15 cellular contexts compared by ENCODE assay signal in genomic region chr17:77304051-77304745, GRCh38.
A peak's percentile ranks its signal among the peaks of the same experiment; 100 is the strongest.
DNase-seq lines count a peak whose midpoint lies in the region; FAIRE-seq and TF ChIP-seq lines count a peak whose summit lies in the region.
"Had no signal": no experiment of that assay in that cellular context is flagged by ENCODE, and none has a peak within 500 bp of the region (broad histone marks: within the 10 kb centered on the region; RNA-seq: fewer than 3 reads in every experiment).

No MANE protein-coding gene starts in this region.

- no peak for TF ChIP-seq RAD21 in H1 (IDR thresholded peaks at IDR 0.05 in 1 of 2, conservative IDR thresholded peaks at IDR 0.05 in 1 of 2; ENCODE audit: low read depth in 2 of 2, low read length in 2 of 2)

- H4K91ac ChIP-seq in H1 (replicated peaks; ENCODE audit: insufficient read length, low read length): no peak overlapping the region

- peak overlapping the region; percentile 74; the same call in 1 of the 2 replicates for H4K8ac ChIP-seq in H1 (ENCODE audit: extremely low read depth, insufficient read depth, low read length)

- H3K9ac ChIP-seq in H1 (replicated peaks in 1 of 4; ENCODE audit: extremely low read depth in 1 of 4, low read depth in 3 of 4, low read length in 3 of 4): no peak overlapping the region

- DNase-seq in NCI-H2227 (lab: John Stamatoyannopoulos, UW; ENCODE audit: unreplicated experiment): peak; percentile 21
- DNase-seq in NCI-H2227 treated with DMSO at 0.1 percent for 48 hours (lab: John Stamatoyannopoulos, UW): no peak
- DNase-seq in NCI-H524 treated with DMSO at 0.1 percent for 48 hours (lab: John Stamatoyannopoulos, UW): peak; percentile 46
- DNase-seq in H1 (ENCODE audit: low read depth in 1 of 2, low spot score in 2 of 2): no peak
- no peak for DNase-seq in vagina (ENCODE audit: extremely low spot score in 2 of 2)
- DNase-seq in activated CD4-positive, alpha-beta memory T cell treated with anti-CD3 and anti-CD28 coated beads for 36 hours: no peak
- DNase-seq in head of caudate nucleus: no peak
- no peak for DNase-seq in T-helper 2 cell
- DNase-seq: ACHN, DND-41, tibial artery had no signal

- no peak overlapping the region for H3K14ac ChIP-seq in H1 (ENCODE audit: insufficient read length)

- no peak overlapping the region for H3K18ac ChIP-seq in H1 (ENCODE audit: extremely low read depth, low read length)

- H3K36me3 Mint-ChIP-seq in activated CD4-positive, alpha-beta memory T cell treated with anti-CD3 and anti-CD28 coated beads for 36 hours: no peaks in the 10 kb centered on the region

- H3K27me3 Mint-ChIP-seq in activated CD4-positive, alpha-beta memory T cell treated with anti-CD3 and anti-CD28 coated beads for 36 hours: no peaks in the 10 kb centered on the region

- H4K5ac ChIP-seq in H1 (ENCODE audit: insufficient read length, low read depth, low read length): no peak overlapping the region

- 78% methylated on average over 14 of the region's 17 CpGs; no CpG with 5 or more reads in 1 of the 2 experiments for WGBS in H1 (ENCODE audit: extremely low coverage in 1 of 2, insufficient coverage in 1 of 2, insufficient read length in 1 of 2, insufficient replicate concordance in 2 of 2, low coverage in 1 of 2, low lambda C conversion rate in 2 of 2, missing lambda C conversion rate in 1 of 2), 2 experiments

- no peak overlapping the region for H3K27ac Mint-ChIP-seq in activated CD4-positive, alpha-beta memory T cell treated with anti-CD3 and anti-CD28 coated beads for 36 hours

- TF ChIP-seq EP300 in H1 (IDR thresholded peaks at IDR 0.05; ENCODE audit: borderline replicate concordance in 1 of 2, low read depth in 2 of 2, low read length in 2 of 2): no peak

- H3K27me3 ChIP-seq in H1 (replicated peaks in 1 of 4; ENCODE audit: control insufficient read depth in 3 of 4, extremely low read depth in 1 of 4, insufficient read depth in 3 of 4, low read length in 3 of 4) (no peaks in the 10 kb centered on the region), vagina (no peaks in the 10 kb centered on the region)
- H3K27me3 ChIP-seq: dorsolateral prefrontal cortex, tibial artery had no signal

- H2BK5ac ChIP-seq in H1 (ENCODE audit: low read depth, low read length): no peak overlapping the region

- H3K23me2 ChIP-seq in H1 (ENCODE audit: low read depth, low read length): no peaks in the 10 kb centered on the region; the same call in 1 of the 2 replicates

- H4K20me1 ChIP-seq in H1 (replicated peaks in 1 of 2; ENCODE audit: control insufficient read depth in 1 of 2, insufficient read depth in 2 of 2, low read length in 2 of 2): peaks cover 1 to 9% of the 10 kb centered on the region in 2 experiments

- H3K36me3 ChIP-seq in H1 (ENCODE audit: control insufficient read depth in 2 of 4, insufficient read depth in 4 of 4, low read length in 3 of 4) (no peaks in the 10 kb centered on the region), vagina (no peaks in the 10 kb centered on the region)
- H3K36me3 ChIP-seq: tibial artery had no signal

- no peak overlapping the region for H3K4me3 ChIP-seq in H1 (ENCODE audit: extremely low read depth in 1 of 4, insufficient read depth in 2 of 4, low read depth in 3 of 4, low read length in 4 of 4)
- no peak overlapping the region for H3K4me3 ChIP-seq in vagina
- H3K4me3 ChIP-seq: dorsolateral prefrontal cortex, K562, tibial artery had no signal

- H2BK20ac ChIP-seq in H1 (ENCODE audit: low read length): no peak overlapping the region

- H3K56ac ChIP-seq in H1 (replicated peaks; ENCODE audit: insufficient read length, low read depth, low read length): no peak overlapping the region

- H3K4me2 ChIP-seq in H1 (ENCODE audit: insufficient read depth in 1 of 2, low read depth in 2 of 2, low read length in 2 of 2): no peak overlapping the region

- FAIRE-seq in H1 (lab: Jason Lieb, UNC): no peak
- FAIRE-seq: frontal cortex, K562, kidney had no signal

- H3K23ac ChIP-seq in H1 (ENCODE audit: insufficient read length): no peak overlapping the region

- H2AFZ ChIP-seq in H1 (ENCODE audit: low read length): no peak overlapping the region

- TF ChIP-seq CTCF in H1 (IDR thresholded peaks at IDR 0.05; ENCODE audit: control extremely low read depth in 1 of 3, insufficient read depth in 1 of 3, low read depth in 1 of 3, low read length in 3 of 3): no peak
- TF ChIP-seq CTCF in vagina (IDR thresholded peaks at IDR 0.05): no peak

- H3K4me1 ChIP-seq in H1 (replicated peaks in 1 of 4; ENCODE audit: control insufficient read depth in 3 of 4, insufficient read depth in 4 of 4, low read length in 3 of 4): peaks cover 0 to 9% (median 0%) of the 10 kb centered on the region in 4 experiments; a peak in 3 of 7 replicates
- H3K4me1 ChIP-seq in vagina: peaks cover 52% of the 10 kb centered on the region

- H3K27ac ChIP-seq in H1 (ENCODE audit: low read depth, low read length) (no peak overlapping the region), vagina (peak overlapping the region; percentile 71)
- H3K27ac ChIP-seq: tibial artery had no signal

- intact Hi-C loops in vagina (cut with DNase I): no loop called here
- intact Hi-C loops in activated CD4-positive, alpha-beta memory T cell treated with anti-CD3 and anti-CD28 coated beads for 36 hours (cut with micrococcal nuclease): no loop called here
- intact Hi-C loops in head of caudate nucleus (cut with DNase I): no loop called here

- CTCF ChIA-PET in H1 (lab: Charles Lee; ENCODE audit: partially characterized antibody): interaction anchor here (1.1 kb wide), 1 partner anchor 25 kb away, joined by 3 read pairs; no protein-coding TSS in a partner anchor
- CTCF ChIA-PET in activated CD4-positive, alpha-beta memory T cell treated with anti-CD3 and anti-CD28 coated beads for 36 hours (lab: Charles Lee): no interaction called here

- H2BK15ac ChIP-seq in H1 (ENCODE audit: low read length): no peak overlapping the region

- H2AK5ac ChIP-seq in H1 (ENCODE audit: low read depth, low read length): no peak overlapping the region

- H3K4ac ChIP-seq in H1 (replicated peaks; ENCODE audit: insufficient read length, low read depth, low read length): no peak overlapping the region

- no peak overlapping the region for H2BK120ac ChIP-seq in H1 (replicated peaks; ENCODE audit: low read depth, low read length)

- no peak overlapping the region for H3K4me3 Mint-ChIP-seq in activated CD4-positive, alpha-beta memory T cell treated with anti-CD3 and anti-CD28 coated beads for 36 hours

- no peaks in the 10 kb centered on the region for H3K4me1 Mint-ChIP-seq in activated CD4-positive, alpha-beta memory T cell treated with anti-CD3 and anti-CD28 coated beads for 36 hours (ENCODE audit: low read depth)

- H3K9me3 ChIP-seq in H1 (ENCODE audit: insufficient read depth in 2 of 2, low read depth in 1 of 2, low read length in 1 of 2): peaks cover 2 to 4% of the 10 kb centered on the region in 2 experiments; a peak in 2 of 4 replicates
- H3K9me3 ChIP-seq in vagina: no peaks in the 10 kb centered on the region

- TF ChIP-seq POLR2A in H1 (IDR thresholded peaks at IDR 0.05; ENCODE audit: control extremely low read depth in 1 of 2, low read depth in 2 of 2, low read length in 2 of 2) (no peak), vagina (IDR thresholded peaks at IDR 0.05) (no peak)

- peaks cover 6% of the 10 kb centered on the region for H3K79me1 ChIP-seq in H1 (ENCODE audit: low read depth, low read length)

- no peak overlapping the region for H2BK12ac ChIP-seq in H1 (ENCODE audit: low read depth, low read length)

- H3K79me2 ChIP-seq in H1 (ENCODE audit: control insufficient read depth in 1 of 2, insufficient read depth in 2 of 2, low read length in 2 of 2): no peaks in the 10 kb centered on the region; a peak in 1 of 4 replicates

- POLR2A ChIA-PET in H1 (lab: Charles Lee; ENCODE audit: partially characterized antibody): interaction anchor here (1.2 kb wide), 1 partner anchor 335 kb away, joined by 3 read pairs; no protein-coding TSS in a partner anchor
- POLR2A ChIA-PET in activated CD4-positive, alpha-beta memory T cell treated with anti-CD3 and anti-CD28 coated beads for 36 hours (lab: Charles Lee): no interaction called here

- no peaks in the 10 kb centered on the region for H3K9me3 Mint-ChIP-seq in activated CD4-positive, alpha-beta memory T cell treated with anti-CD3 and anti-CD28 coated beads for 36 hours

TF ChIP-seq in H1, 55 proteins besides CTCF, POLR2A, EP300 and RAD21:
- TF ChIP-seq HDAC2 (IDR thresholded peaks at IDR 0.05; ENCODE audit: borderline replicate concordance in 1 of 2, low read depth in 2 of 2, low read length in 2 of 2): no peak
- TF ChIP-seq BACH1 (IDR thresholded peaks at IDR 0.05; ENCODE audit: low read length): no peak

Comparison
In these comparisons a context has a peak if more than half of its experiments do, and no peak if none do; other contexts are left out.
1. DNase-seq: peak in NCI-H2227 (single experiment) and NCI-H524 treated with DMSO at 0.1 percent for 48 hours (single experiment); none in NCI-H2227 treated with DMSO at 0.1 percent for 48 hours (single experiment), H1 (0 of 2), vagina (0 of 2), activated CD4-positive, alpha-beta memory T cell treated with anti-CD3 and anti-CD28 coated beads for 36 hours (single experiment), head of caudate nucleus (0 of 42) and T-helper 2 cell (0 of 5).